Comparison of ENCODE assay signal across 1 cellular context in the genomic region with DNA sequence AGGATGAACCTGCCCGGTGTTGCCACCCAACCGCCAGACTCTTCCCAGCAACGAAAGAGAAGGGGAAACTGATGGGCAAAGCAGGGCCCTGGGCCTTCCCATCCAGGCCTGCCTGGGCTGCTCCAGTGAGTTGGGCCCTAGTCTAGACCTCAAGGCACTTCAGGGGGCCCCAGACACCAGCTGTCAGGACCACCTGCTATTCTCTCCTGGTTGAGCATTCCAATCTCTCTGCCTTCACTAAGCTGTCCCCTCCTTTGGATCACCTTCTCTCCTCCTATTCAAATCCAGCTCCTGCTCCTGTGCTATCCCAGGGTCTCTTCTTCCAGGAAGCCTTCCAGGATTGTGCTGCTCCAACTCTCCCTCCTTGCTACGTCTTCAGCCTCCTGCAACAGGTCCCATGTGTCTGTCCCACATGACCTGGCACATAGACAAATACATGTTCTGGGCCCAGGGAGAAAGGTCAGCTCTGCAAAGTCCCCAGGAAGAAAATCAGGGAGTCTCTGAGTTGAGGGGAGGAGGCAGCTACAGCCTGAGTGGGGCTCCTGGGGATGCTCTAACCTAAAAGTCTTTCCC.
TF ChIP-seq lines count a peak whose summit lies in the region.

No MANE protein-coding gene starts in this region.

TF ChIP-seq in IMR-90, 13 proteins besides CTCF, POLR2A, EP300 and RAD21:
- no peak for TF ChIP-seq BHLHE40 (IDR thresholded peaks at IDR 0.05; ENCODE audit: low read depth, low read length)
- no peak for TF ChIP-seq NFE2L2 (IDR thresholded peaks at IDR 0.05; ENCODE audit: low read depth, low read length)
- no peak for TF ChIP-seq RCOR1 (IDR thresholded peaks at IDR 0.05; ENCODE audit: insufficient replicate concordance, low read length)
- TF ChIP-seq MXI1 (IDR thresholded peaks at IDR 0.05; ENCODE audit: borderline replicate concordance, low read depth, low read length): no peak
- TF ChIP-seq MAZ (IDR thresholded peaks at IDR 0.05; ENCODE audit: borderline replicate concordance, low read depth, low read length): no peak
- TF ChIP-seq RFX5 (IDR thresholded peaks at IDR 0.05; ENCODE audit: low read depth, low read length): no peak
- no peak for TF ChIP-seq CHD1 (IDR thresholded peaks at IDR 0.05; ENCODE audit: low read depth, low read length)
- no peak for TF ChIP-seq MAFK (IDR thresholded peaks at IDR 0.05; ENCODE audit: low read depth, low read length)
- no peak for TF ChIP-seq SMC3 (IDR thresholded peaks at IDR 0.05; ENCODE audit: low read depth, low read length)
- TF ChIP-seq FOS (IDR thresholded peaks at IDR 0.05; ENCODE audit: low read depth, low read length): no peak
